Comparison of ENCODE assay signal across 1 cellular context in the genomic region with DNA sequence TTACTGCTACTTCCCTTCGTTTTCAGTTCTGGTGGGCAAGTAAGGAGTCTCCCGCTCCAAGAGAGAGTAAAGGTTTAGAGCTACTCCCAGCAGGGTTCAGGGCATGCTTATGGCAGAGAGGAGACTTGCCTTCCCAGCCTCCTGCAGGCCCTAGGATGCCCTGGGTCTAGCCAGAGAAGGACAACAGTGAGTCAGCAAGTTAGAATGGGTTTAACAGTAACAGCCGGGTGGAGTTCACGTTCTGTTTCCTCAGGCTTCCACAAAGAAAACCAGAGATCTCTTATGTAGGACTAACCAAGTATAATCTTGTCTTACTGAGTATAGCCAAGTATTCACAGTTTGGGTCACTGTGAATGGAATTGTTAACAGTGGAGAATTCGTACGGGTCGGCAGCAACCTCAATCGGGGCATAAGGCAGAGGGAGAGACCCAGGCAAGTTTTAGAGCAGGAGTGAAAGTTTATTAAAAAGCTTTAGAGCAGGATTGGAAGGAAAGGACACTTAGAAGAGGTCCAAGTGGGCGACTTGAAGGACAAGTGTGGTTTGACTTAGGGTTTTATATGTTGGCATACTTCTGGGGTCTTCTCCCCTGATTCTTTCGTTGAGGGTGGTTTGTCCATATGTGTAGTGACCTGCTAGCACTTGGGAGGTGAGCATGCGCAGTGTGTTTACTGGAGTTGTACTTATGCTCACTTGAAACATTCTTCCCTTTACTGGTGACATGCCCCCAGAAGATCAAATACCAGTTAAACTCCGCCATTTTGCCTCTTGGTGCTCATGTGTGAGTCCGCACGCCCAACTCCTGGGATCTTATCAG.
TF ChIP-seq lines count a peak whose summit lies in the region.

No MANE protein-coding gene starts in this region.

TF ChIP-seq in K562, 482 proteins besides CTCF, POLR2A, EP300 and RAD21 (continued from another document and continues in another):
- TF ChIP-seq NFE2 (IDR thresholded peaks at IDR 0.05; ENCODE audit: low read depth) (peak; percentile 100), LCOR (CRISPR knock-in tag; IDR thresholded peaks at IDR 0.05) (no peak), PTRF (tag; IDR thresholded peaks at IDR 0.05) (peak; percentile 79), FOXJ3 (CRISPR knock-in tag; IDR thresholded peaks at IDR 0.05) (no peak), BACH1 (tag; IDR thresholded peaks at IDR 0.05) (peak; percentile 94), GABPB1 (CRISPR knock-in tag; IDR thresholded peaks at IDR 0.05) (no peak), EP400 (IDR thresholded peaks at IDR 0.05) (peak; percentile 55; the same call in 1 of the 2 replicates), ZNF124 (CRISPR knock-in tag; IDR thresholded peaks at IDR 0.05) (no peak), CHD2 (IDR thresholded peaks at IDR 0.05; ENCODE audit: low read depth, low read length) (no peak), PRMT5 (CRISPR knock-in tag; IDR thresholded peaks at IDR 0.05) (no peak), ZNF212 (CRISPR knock-in tag; IDR thresholded peaks at IDR 0.05) (no peak), ZNF263 (CRISPR knock-in tag; IDR thresholded peaks at IDR 0.05; ENCODE audit: borderline replicate concordance) (no peak), SMARCA4 (IDR thresholded peaks at IDR 0.05) (peak; percentile 76; the same call in 1 of the 2 replicates), KLF10 (CRISPR knock-in tag; IDR thresholded peaks at IDR 0.05) (no peak), ZNF282 (CRISPR knock-in tag; IDR thresholded peaks at IDR 0.05) (no peak), SAFB (IDR thresholded peaks at IDR 0.05; ENCODE audit: borderline replicate concordance, low read depth, low read length) (no peak), CTBP1 (IDR thresholded peaks at IDR 0.05; ENCODE audit: borderline replicate concordance) (peak; percentile 67; the same call in 1 of the 2 replicates), ZNF707 (CRISPR knock-in tag; conservative IDR thresholded peaks at IDR 0.05) (no peak), RAD51 (IDR thresholded peaks at IDR 0.05; ENCODE audit: borderline replicate concordance, low read depth) (no peak), PURB (CRISPR knock-in tag; IDR thresholded peaks at IDR 0.05; ENCODE audit: low read depth) (no peak), ZNF184 (CRISPR knock-in tag; IDR thresholded peaks at IDR 0.05) (no peak), ARID1B (IDR thresholded peaks at IDR 0.05) (peak; percentile 69; the same call in 1 of the 2 replicates), ZEB2 (IDR thresholded peaks at IDR 0.05) (no peak), POLR2G (IDR thresholded peaks at IDR 0.05; ENCODE audit: low read depth, low read length) (no peak), MTA1 (IDR thresholded peaks at IDR 0.05; ENCODE audit: borderline replicate concordance) (no peak), SREBF1 (IDR thresholded peaks at IDR 0.05; ENCODE audit: borderline replicate concordance, low read depth, low read length) (no peak), ZNF146 (CRISPR knock-in tag; IDR thresholded peaks at IDR 0.05; ENCODE audit: unreplicated experiment) (no peak)
- TF ChIP-seq, protein P1, sequence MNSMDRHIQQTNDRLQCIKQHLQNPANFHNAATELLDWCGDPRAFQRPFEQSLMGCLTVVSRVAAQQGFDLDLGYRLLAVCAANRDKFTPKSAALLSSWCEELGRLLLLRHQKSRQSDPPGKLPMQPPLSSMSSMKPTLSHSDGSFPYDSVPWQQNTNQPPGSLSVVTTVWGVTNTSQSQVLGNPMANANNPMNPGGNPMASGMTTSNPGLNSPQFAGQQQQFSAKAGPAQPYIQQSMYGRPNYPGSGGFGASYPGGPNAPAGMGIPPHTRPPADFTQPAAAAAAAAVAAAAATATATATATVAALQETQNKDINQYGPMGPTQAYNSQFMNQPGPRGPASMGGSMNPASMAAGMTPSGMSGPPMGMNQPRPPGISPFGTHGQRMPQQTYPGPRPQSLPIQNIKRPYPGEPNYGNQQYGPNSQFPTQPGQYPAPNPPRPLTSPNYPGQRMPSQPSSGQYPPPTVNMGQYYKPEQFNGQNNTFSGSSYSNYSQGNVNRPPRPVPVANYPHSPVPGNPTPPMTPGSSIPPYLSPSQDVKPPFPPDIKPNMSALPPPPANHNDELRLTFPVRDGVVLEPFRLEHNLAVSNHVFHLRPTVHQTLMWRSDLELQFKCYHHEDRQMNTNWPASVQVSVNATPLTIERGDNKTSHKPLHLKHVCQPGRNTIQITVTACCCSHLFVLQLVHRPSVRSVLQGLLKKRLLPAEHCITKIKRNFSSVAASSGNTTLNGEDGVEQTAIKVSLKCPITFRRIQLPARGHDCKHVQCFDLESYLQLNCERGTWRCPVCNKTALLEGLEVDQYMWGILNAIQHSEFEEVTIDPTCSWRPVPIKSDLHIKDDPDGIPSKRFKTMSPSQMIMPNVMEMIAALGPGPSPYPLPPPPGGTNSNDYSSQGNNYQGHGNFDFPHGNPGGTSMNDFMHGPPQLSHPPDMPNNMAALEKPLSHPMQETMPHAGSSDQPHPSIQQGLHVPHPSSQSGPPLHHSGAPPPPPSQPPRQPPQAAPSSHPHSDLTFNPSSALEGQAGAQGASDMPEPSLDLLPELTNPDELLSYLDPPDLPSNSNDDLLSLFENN (IDR thresholded peaks at IDR 0.05; ENCODE audit: low read depth in 2 of 2, low read length in 2 of 2): 0 out of 4 replicates have a peak, but pooled peaks of 1 of the 2 experiments have one; percentile 2
- TF ChIP-seq, protein P2, sequence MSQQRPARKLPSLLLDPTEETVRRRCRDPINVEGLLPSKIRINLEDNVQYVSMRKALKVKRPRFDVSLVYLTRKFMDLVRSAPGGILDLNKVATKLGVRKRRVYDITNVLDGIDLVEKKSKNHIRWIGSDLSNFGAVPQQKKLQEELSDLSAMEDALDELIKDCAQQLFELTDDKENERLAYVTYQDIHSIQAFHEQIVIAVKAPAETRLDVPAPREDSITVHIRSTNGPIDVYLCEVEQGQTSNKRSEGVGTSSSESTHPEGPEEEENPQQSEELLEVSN (IDR thresholded peaks at IDR 0.05; ENCODE audit: borderline replicate concordance in 1 of 2, extremely low read depth in 1 of 2, insufficient read depth in 1 of 2, insufficient read length in 1 of 2, low read depth in 1 of 2, low read length in 1 of 2, poor library complexity in 1 of 2, severe bottlenecking in 1 of 2): no peak
- TF ChIP-seq, protein P3, sequence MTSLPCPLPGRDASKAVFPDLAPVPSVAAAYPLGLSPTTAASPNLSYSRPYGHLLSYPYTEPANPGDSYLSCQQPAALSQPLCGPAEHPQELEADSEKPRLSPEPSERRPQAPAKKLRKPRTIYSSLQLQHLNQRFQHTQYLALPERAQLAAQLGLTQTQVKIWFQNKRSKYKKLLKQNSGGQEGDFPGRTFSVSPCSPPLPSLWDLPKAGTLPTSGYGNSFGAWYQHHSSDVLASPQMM (CRISPR knock-in tag; IDR thresholded peaks at IDR 0.05): no peak
- TF ChIP-seq, protein P4, sequence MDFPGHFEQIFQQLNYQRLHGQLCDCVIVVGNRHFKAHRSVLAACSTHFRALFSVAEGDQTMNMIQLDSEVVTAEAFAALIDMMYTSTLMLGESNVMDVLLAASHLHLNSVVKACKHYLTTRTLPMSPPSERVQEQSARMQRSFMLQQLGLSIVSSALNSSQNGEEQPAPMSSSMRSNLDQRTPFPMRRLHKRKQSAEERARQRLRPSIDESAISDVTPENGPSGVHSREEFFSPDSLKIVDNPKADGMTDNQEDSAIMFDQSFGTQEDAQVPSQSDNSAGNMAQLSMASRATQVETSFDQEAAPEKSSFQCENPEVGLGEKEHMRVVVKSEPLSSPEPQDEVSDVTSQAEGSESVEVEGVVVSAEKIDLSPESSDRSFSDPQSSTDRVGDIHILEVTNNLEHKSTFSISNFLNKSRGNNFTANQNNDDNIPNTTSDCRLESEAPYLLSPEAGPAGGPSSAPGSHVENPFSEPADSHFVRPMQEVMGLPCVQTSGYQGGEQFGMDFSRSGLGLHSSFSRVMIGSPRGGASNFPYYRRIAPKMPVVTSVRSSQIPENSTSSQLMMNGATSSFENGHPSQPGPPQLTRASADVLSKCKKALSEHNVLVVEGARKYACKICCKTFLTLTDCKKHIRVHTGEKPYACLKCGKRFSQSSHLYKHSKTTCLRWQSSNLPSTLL (IDR thresholded peaks at IDR 0.05): no peak
- TF ChIP-seq, protein P5, sequence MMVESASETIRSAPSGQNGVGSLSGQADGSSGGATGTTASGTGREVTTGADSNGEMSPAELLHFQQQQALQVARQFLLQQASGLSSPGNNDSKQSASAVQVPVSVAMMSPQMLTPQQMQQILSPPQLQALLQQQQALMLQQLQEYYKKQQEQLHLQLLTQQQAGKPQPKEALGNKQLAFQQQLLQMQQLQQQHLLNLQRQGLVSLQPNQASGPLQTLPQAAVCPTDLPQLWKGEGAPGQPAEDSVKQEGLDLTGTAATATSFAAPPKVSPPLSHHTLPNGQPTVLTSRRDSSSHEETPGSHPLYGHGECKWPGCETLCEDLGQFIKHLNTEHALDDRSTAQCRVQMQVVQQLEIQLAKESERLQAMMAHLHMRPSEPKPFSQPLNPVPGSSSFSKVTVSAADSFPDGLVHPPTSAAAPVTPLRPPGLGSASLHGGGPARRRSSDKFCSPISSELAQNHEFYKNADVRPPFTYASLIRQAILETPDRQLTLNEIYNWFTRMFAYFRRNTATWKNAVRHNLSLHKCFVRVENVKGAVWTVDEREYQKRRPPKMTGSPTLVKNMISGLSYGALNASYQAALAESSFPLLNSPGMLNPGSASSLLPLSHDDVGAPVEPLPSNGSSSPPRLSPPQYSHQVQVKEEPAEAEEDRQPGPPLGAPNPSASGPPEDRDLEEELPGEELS (CRISPR knock-in tag; IDR thresholded peaks at IDR 0.05; ENCODE audit: borderline replicate concordance): no peak
- TF ChIP-seq, protein P6, sequence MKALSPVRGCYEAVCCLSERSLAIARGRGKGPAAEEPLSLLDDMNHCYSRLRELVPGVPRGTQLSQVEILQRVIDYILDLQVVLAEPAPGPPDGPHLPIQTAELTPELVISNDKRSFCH (CRISPR knock-in tag; IDR thresholded peaks at IDR 0.05): no peak
- TF ChIP-seq, protein P6 (tag; IDR thresholded peaks at IDR 0.05): peak; percentile 64
- TF ChIP-seq, protein P7, sequence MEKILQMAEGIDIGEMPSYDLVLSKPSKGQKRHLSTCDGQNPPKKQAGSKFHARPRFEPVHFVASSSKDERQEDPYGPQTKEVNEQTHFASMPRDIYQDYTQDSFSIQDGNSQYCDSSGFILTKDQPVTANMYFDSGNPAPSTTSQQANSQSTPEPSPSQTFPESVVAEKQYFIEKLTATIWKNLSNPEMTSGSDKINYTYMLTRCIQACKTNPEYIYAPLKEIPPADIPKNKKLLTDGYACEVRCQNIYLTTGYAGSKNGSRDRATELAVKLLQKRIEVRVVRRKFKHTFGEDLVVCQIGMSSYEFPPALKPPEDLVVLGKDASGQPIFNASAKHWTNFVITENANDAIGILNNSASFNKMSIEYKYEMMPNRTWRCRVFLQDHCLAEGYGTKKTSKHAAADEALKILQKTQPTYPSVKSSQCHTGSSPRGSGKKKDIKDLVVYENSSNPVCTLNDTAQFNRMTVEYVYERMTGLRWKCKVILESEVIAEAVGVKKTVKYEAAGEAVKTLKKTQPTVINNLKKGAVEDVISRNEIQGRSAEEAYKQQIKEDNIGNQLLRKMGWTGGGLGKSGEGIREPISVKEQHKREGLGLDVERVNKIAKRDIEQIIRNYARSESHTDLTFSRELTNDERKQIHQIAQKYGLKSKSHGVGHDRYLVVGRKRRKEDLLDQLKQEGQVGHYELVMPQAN (IDR thresholded peaks at IDR 0.05; ENCODE audit: borderline replicate concordance): no peak
- TF ChIP-seq, protein P8, sequence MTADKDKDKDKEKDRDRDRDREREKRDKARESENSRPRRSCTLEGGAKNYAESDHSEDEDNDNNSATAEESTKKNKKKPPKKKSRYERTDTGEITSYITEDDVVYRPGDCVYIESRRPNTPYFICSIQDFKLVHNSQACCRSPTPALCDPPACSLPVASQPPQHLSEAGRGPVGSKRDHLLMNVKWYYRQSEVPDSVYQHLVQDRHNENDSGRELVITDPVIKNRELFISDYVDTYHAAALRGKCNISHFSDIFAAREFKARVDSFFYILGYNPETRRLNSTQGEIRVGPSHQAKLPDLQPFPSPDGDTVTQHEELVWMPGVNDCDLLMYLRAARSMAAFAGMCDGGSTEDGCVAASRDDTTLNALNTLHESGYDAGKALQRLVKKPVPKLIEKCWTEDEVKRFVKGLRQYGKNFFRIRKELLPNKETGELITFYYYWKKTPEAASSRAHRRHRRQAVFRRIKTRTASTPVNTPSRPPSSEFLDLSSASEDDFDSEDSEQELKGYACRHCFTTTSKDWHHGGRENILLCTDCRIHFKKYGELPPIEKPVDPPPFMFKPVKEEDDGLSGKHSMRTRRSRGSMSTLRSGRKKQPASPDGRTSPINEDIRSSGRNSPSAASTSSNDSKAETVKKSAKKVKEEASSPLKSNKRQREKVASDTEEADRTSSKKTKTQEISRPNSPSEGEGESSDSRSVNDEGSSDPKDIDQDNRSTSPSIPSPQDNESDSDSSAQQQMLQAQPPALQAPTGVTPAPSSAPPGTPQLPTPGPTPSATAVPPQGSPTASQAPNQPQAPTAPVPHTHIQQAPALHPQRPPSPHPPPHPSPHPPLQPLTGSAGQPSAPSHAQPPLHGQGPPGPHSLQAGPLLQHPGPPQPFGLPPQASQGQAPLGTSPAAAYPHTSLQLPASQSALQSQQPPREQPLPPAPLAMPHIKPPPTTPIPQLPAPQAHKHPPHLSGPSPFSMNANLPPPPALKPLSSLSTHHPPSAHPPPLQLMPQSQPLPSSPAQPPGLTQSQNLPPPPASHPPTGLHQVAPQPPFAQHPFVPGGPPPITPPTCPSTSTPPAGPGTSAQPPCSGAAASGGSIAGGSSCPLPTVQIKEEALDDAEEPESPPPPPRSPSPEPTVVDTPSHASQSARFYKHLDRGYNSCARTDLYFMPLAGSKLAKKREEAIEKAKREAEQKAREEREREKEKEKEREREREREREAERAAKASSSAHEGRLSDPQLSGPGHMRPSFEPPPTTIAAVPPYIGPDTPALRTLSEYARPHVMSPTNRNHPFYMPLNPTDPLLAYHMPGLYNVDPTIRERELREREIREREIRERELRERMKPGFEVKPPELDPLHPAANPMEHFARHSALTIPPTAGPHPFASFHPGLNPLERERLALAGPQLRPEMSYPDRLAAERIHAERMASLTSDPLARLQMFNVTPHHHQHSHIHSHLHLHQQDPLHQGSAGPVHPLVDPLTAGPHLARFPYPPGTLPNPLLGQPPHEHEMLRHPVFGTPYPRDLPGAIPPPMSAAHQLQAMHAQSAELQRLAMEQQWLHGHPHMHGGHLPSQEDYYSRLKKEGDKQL (CRISPR knock-in tag; IDR thresholded peaks at IDR 0.05; ENCODE audit: borderline replicate concordance): no peak
